8 cellular contexts compared by ENCODE assay signal in genomic region chr1:197911857-197912696, GRCh38. TPM values are rescaled to one million over a fixed set of nuclear protein-coding genes. Genes with fewer than 3 reads are reported as not detected.
A peak's percentile ranks its signal among the peaks of the same experiment; 100 is the strongest.
DNase-seq lines count a peak whose midpoint lies in the region; ATAC-seq and TF ChIP-seq lines count a peak whose summit lies in the region.

No MANE protein-coding gene starts in this region.

- H3K9me3 ChIP-seq in iPS-18a (ENCODE audit: control insufficient read depth, low read depth, low read length) (no peaks in the 10 kb centered on the region), upper lobe of right lung (no peaks in the 10 kb centered on the region), tibial artery (no peaks in the 10 kb centered on the region)

- no peaks in the 10 kb centered on the region for H3K9me3 Mint-ChIP-seq in activated B cell treated with CpG ODN at 0.5 μM for 24 hours

- no peak for TF ChIP-seq CTCF in activated B cell treated with CpG ODN at 0.5 μM for 24 hours (IDR thresholded peaks at IDR 0.05)
- no peak for TF ChIP-seq CTCF in upper lobe of right lung (IDR thresholded peaks at IDR 0.05)
- no peak for TF ChIP-seq CTCF in tibial artery (IDR thresholded peaks at IDR 0.05)

- peak overlapping the region; percentile 79 for H3K4me3 Mint-ChIP-seq in activated B cell treated with CpG ODN at 0.5 μM for 24 hours

- H3K27ac ChIP-seq in iPS-18a (ENCODE audit: low read length) (no peak overlapping the region), upper lobe of right lung (no peak overlapping the region), tibial artery (no peak overlapping the region)

- intact Hi-C loops in activated B cell treated with CpG ODN at 0.5 μM for 24 hours (cut with micrococcal nuclease) = loop anchor here (1.0 to 10.0 kb wide), 3 partner anchors 9 to 1025 kb away; partner anchors contain the start of gene ASPM
- intact Hi-C loops in upper lobe of right lung (cut with DNase I) = no loop called here
- intact Hi-C loops in tibial artery (cut with DNase I; ENCODE audit: low total_unique reads) = no loop called here

- CTCF ChIA-PET in activated B cell treated with CpG ODN at 0.5 μM for 24 hours (lab: Charles Lee) = interaction anchor here (1.9 kb wide), 1 partner anchor 297 kb away, joined by 8 read pairs; no protein-coding TSS in a partner anchor

- H3K4me1 Mint-ChIP-seq in activated B cell treated with CpG ODN at 0.5 μM for 24 hours = peaks cover 64% of the 10 kb centered on the region

- H3K27ac Mint-ChIP-seq in activated B cell treated with CpG ODN at 0.5 μM for 24 hours = peak overlapping the region; percentile 65

- peak overlapping the region; percentile 39 for H3K4me3 ChIP-seq in iPS-18a (ENCODE audit: low read length)
- H3K4me3 ChIP-seq in upper lobe of right lung = peak overlapping the region; percentile 28
- H3K4me3 ChIP-seq in tibial artery = peak overlapping the region in 1 of 2 donors; percentile 23

- ATAC-seq in activated B cell treated with CpG ODN at 0.5 μM for 24 hours (ENCODE audit: low read depth) (no peak), upper lobe of right lung (peak; percentile 47)

- H3K9ac ChIP-seq in iPS-18a (ENCODE audit: low read length) = no peak overlapping the region

- peak; percentile 14 for DNase-seq in stimulated activated CD4-positive, alpha-beta T cell treated with anti-CD3 and anti-CD28 coated beads, Interleukin-4, amount 100 ng/mL, for 1 hour
- no peak for DNase-seq in stimulated activated CD4-positive, alpha-beta T cell treated with anti-CD3 and anti-CD28 coated beads, Interleukin-4, amount 100 ng/mL, for 4 hours
- DNase-seq in activated B cell treated with CpG ODN at 0.5 μM for 24 hours (peak; percentile 18), upper lobe of right lung (no peak), foreskin melanocyte (no peak), cerebellar nuclear complex (lab: John Stamatoyannopoulos, UW) (no peak), tibial artery (no peak)

- H3K27me3 Mint-ChIP-seq in activated B cell treated with CpG ODN at 0.5 μM for 24 hours = peaks cover 87% of the 10 kb centered on the region

- no peaks in the 10 kb centered on the region for H3K36me3 ChIP-seq in iPS-18a (ENCODE audit: control insufficient read depth, low read depth, low read length)
- H3K36me3 ChIP-seq in upper lobe of right lung = no peaks in the 10 kb centered on the region
- H3K36me3 ChIP-seq in tibial artery = no peaks in the 10 kb centered on the region

- H3K27me3 ChIP-seq in iPS-18a (ENCODE audit: control insufficient read depth, insufficient read depth, low read length) = peaks cover 100% of the 10 kb centered on the region
- peaks cover 94% of the 10 kb centered on the region for H3K27me3 ChIP-seq in upper lobe of right lung
- peaks cover 0 to 98% of the 10 kb centered on the region in 2 donors for H3K27me3 ChIP-seq in tibial artery

- POLR2A ChIA-PET in activated B cell treated with CpG ODN at 0.5 μM for 24 hours (lab: Charles Lee) = interaction anchor here (1.3 kb wide), 1 partner anchor 9 kb away, joined by 6 read pairs; the partner anchor contains the start of gene C1orf53

- H3K36me3 Mint-ChIP-seq in activated B cell treated with CpG ODN at 0.5 μM for 24 hours (ENCODE audit: low read depth) = no peaks in the 10 kb centered on the region

- H3K4me1 ChIP-seq in iPS-18a (ENCODE audit: control insufficient read depth, low read depth, low read length) (peaks cover 34% of the 10 kb centered on the region), upper lobe of right lung (peaks cover 46% of the 10 kb centered on the region), tibial artery (peaks cover 0 to 51% (median 43%) of the 10 kb centered on the region in 4 donors)

RNA-seq across cellular contexts. Expression of gene LHX9, which starts 5.1 kb away (rescaled TPM):
- total RNA-seq in activated B cell treated with CpG ODN at 0.5 μM for 24 hours = not detected in 2 replicates
- 4.7 TPM for total RNA-seq in upper lobe of right lung

RNA-seq across cellular contexts. Expression of gene C1orf53, which starts 9.6 kb away (rescaled TPM):
- 0.81 and 1.2 TPM in 2 replicates for total RNA-seq in activated B cell treated with CpG ODN at 0.5 μM for 24 hours
- total RNA-seq in upper lobe of right lung = 4.0 TPM

Comparison
In these comparisons a context has a peak if more than half of its experiments do, and no peak if none do; other contexts are left out.
1. DNase-seq: peak in stimulated activated CD4-positive, alpha-beta T cell treated with anti-CD3 and anti-CD28 coated beads, Interleukin-4, amount 100 ng/mL, for 1 hour (single experiment) and activated B cell treated with CpG ODN at 0.5 μM for 24 hours (single experiment); none in stimulated activated CD4-positive, alpha-beta T cell treated with anti-CD3 and anti-CD28 coated beads, Interleukin-4, amount 100 ng/mL, for 4 hours (0 of 2), upper lobe of right lung (single experiment), foreskin melanocyte (single experiment), cerebellar nuclear complex (0 of 2) and tibial artery (0 of 2).